In genomic region chr10:100805543-100806355, GRCh38 we compare ENCODE assay signal across 32 cellular contexts.
"Had no signal": no experiment of that assay in that cellular context is flagged by ENCODE, and none has a peak within 500 bp of the region (broad histone marks: within the 10 kb centered on the region; RNA-seq: fewer than 3 reads in every experiment).

No MANE protein-coding gene starts in this region.

- H3K4me2 ChIP-seq: hepatocyte had no signal

- H3K4me3 ChIP-seq: body of pancreas, coronary artery, dorsolateral prefrontal cortex, hepatocyte, ovary, prostate gland, sigmoid colon, upper lobe of left lung had no signal

- ATAC-seq: activated CD4-positive, CD25-positive, alpha-beta regulatory T cell treated with anti-CD3 and anti-CD28 coated beads, Interleukin-2, amount 50 U/mL, for 24 hours; activated naive CD4-positive, alpha-beta T cell treated with anti-CD3 and anti-CD28 coated beads, Interleukin-2, amount 50 U/mL, for 72 hours; activated T-helper 17 cell treated with anti-CD3 and anti-CD28 coated beads, Interleukin-2, amount 50 U/mL, for 72 hours; body of pancreas; left cardiac atrium; natural killer cell; stimulated activated memory B cell treated with anti-CD40 and anti-IgM and Interleukin-4, amounts not matched to agents 10 μg/mL and 1 μg/mL and 100 μg/mL, for 72 hours; stimulated activated naive CD8-positive, alpha-beta T cell treated with anti-CD3 and anti-CD28 coated beads, Interleukin-15, amount 100 ng/mL, for 72 hours had no signal

- H3K79me2 ChIP-seq: hepatocyte had no signal

- H3K4me1 ChIP-seq: prostate gland, sigmoid colon, upper lobe of left lung had no signal

- H2AFZ ChIP-seq: hepatocyte had no signal

- DNase-seq: activated CD4-positive, alpha-beta T cell treated with anti-CD3 and anti-CD28 coated beads for 48 hours; activated CD4-positive, alpha-beta T cell treated with anti-CD3 and anti-CD28 coated beads, Interleukin-2, amount 50 U/mL, for 48 hours; activated CD8-positive, alpha-beta memory T cell treated with anti-CD3 and anti-CD28 coated beads, Interleukin-2, amount 50 U/mL, for 4 hours; activated gamma-delta T cell treated with Interleukin-2 at 50 U/mL for 16 hours; activated T-cell treated with anti-CD3 and anti-CD28 coated beads, Interleukin-2, amount 50 U/mL, for 24 hours; anterior cingulate cortex; body of pancreas; effector memory CD4-positive, alpha-beta T cell; islet precursor cell; left cardiac atrium; natural killer cell; sigmoid colon; small intestine; stimulated activated CD4-positive, alpha-beta T cell treated with anti-CD3 and anti-CD28 coated beads, Interleukin-4, amount 100 ng/mL, for 4 hours; stimulated activated CD8-positive, alpha-beta memory T cell treated with anti-CD3 and anti-CD28 coated beads, Interleukin-4, amount 100 ng/mL, for 48 hours; stimulated activated naive CD8-positive, alpha-beta T cell treated with anti-CD3 and anti-CD28 coated beads, Interleukin-15, amount 100 ng/mL, for 72 hours; substantia nigra; SW 1271; T-helper 9 cell; upper lobe of left lung had no signal

- H3K9me3 ChIP-seq: body of pancreas, ovary, prostate gland, sigmoid colon, upper lobe of left lung had no signal

- H3K27me3 ChIP-seq: body of pancreas, ovary had no signal

- FAIRE-seq: frontal cortex, small intestine, TTC549 had no signal

- H3K36me3 ChIP-seq: ovary, prostate gland, sigmoid colon, upper lobe of left lung had no signal

- H3K27ac ChIP-seq: body of pancreas, coronary artery, dorsolateral prefrontal cortex, hepatocyte, ovary, prostate gland, sigmoid colon, upper lobe of left lung, VCaP had no signal
